In the genomic region with DNA sequence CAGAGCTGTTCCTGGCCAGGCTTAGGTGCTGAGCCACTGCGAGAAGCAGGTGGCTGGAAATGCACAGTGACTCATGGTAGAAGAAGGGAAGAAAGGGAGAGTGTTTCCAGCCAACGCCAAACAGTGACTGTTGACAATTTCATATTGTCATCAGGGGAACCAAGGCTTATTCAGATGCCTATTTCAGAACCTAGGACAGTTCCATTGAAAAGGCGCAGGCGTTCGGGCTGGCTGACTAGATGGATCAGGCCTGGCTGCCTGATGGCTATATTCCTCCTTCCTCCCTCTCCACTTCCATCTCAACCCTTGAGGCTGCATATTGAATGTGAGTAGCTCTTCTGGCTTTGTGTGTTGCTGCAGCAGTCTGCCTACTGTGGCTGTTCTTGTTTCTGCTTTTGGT, we compare ENCODE assay signal across 9 cellular contexts.
DNase-seq lines count a peak whose midpoint lies in the region; ATAC-seq and TF ChIP-seq lines count a peak whose summit lies in the region.
"Had no signal": no experiment of that assay in that cellular context is flagged by ENCODE, and none has a peak within 500 bp of the region (broad histone marks: within the 10 kb centered on the region; RNA-seq: fewer than 3 reads in every experiment).

No MANE protein-coding gene starts in this region.

- H3K4me3 ChIP-seq in breast epithelium (no peak overlapping the region), fibroblast of villous mesenchyme (ENCODE audit: low read depth, low read length) (no peak overlapping the region), stomach (no peak overlapping the region)
- H3K4me3 ChIP-seq: upper lobe of right lung had no signal

- no peaks in the 10 kb centered on the region for H3K9me3 Mint-ChIP-seq in MCF 10A (ENCODE audit: unreplicated experiment)

- intact Hi-C loops in MCF 10A (cut with micrococcal nuclease), result no loop called here
- intact Hi-C loops in breast epithelium (cut with DNase I; ENCODE audit: low total_unique reads), result no loop called here
- intact Hi-C loops in stomach (cut with DNase I; ENCODE audit: low total_unique reads), result no loop called here

- no peaks in the 10 kb centered on the region for H3K36me3 Mint-ChIP-seq in MCF 10A (ENCODE audit: insufficient read depth, unreplicated experiment)

- no peak for ATAC-seq in HG03108 (IDR thresholded peaks at IDR 0.05; ENCODE audit: unreplicated experiment)
- ATAC-seq: upper lobe of right lung had no signal

- H3K36me3 ChIP-seq in breast epithelium, result no peaks in the 10 kb centered on the region
- H3K36me3 ChIP-seq in stomach, result no peaks in the 10 kb centered on the region
- H3K36me3 ChIP-seq: upper lobe of right lung had no signal

- DNase-seq in MCF 10A (ENCODE audit: unreplicated experiment), result peak; percentile 63
- no peak for DNase-seq in breast epithelium (ENCODE audit: low spot score in 2 of 2)
- DNase-seq in SK-MEL-5 (ENCODE audit: low read depth, low spot score), result peak; percentile 9
- DNase-seq in fibroblast of villous mesenchyme (ENCODE audit: low read depth), result peak; percentile 23
- no peak for DNase-seq in stomach
- no peak for DNase-seq in erythroblast (lab: John Stamatoyannopoulos, UW)
- no peak for DNase-seq in NCI-H1930 (lab: John Stamatoyannopoulos, UW)
- DNase-seq: upper lobe of right lung had no signal

- no peak overlapping the region for H3K27ac Mint-ChIP-seq in MCF 10A (ENCODE audit: low read depth, unreplicated experiment)

- TF ChIP-seq CTCF in MCF 10A (IDR thresholded peaks at IDR 0.05; ENCODE audit: unreplicated experiment) (no peak), breast epithelium (IDR thresholded peaks at IDR 0.05) (no peak), fibroblast of villous mesenchyme (IDR thresholded peaks at IDR 0.05; ENCODE audit: insufficient read depth, low read depth, low read length) (no peak), stomach (IDR thresholded peaks at IDR 0.05) (no peak)

- CTCF ChIA-PET in MCF 10A (lab: Yijun Ruan, JAX), result interaction anchor here (0.6 kb wide), 1 partner anchor 63 kb away, joined by 3 read pairs; no protein-coding TSS in a partner anchor

- H3K27me3 ChIP-seq in breast epithelium (peaks cover 0 to 37% of the 10 kb centered on the region in 2 donors), stomach (no peaks in the 10 kb centered on the region)
- H3K27me3 ChIP-seq: upper lobe of right lung had no signal

- peaks cover 12% of the 10 kb centered on the region for H3K27me3 Mint-ChIP-seq in MCF 10A (ENCODE audit: insufficient read depth, unreplicated experiment)

- POLR2A ChIA-PET in MCF 10A (lab: Yijun Ruan, JAX), result no interaction called here

- no peak for TF ChIP-seq POLR2A in breast epithelium (IDR thresholded peaks at IDR 0.05)
- no peak for TF ChIP-seq POLR2A in stomach (IDR thresholded peaks at IDR 0.05)
- TF ChIP-seq POLR2A in erythroblast (IDR thresholded peaks at IDR 0.05; ENCODE audit: low read length), result no peak

- H3K9me3 ChIP-seq in breast epithelium (no peaks in the 10 kb centered on the region), stomach (no peaks in the 10 kb centered on the region)
- H3K9me3 ChIP-seq: upper lobe of right lung had no signal

- TF ChIP-seq EP300 in stomach (IDR thresholded peaks at IDR 0.05), result no peak

- no peak overlapping the region for H3K27ac ChIP-seq in breast epithelium
- H3K27ac ChIP-seq in stomach, result no peak overlapping the region
- H3K27ac ChIP-seq: upper lobe of right lung had no signal

- H3K4me3 Mint-ChIP-seq in MCF 10A (ENCODE audit: unreplicated experiment), result no peak overlapping the region

- in situ Hi-C loops in SK-MEL-5 (cut with HindIII; ENCODE audit: low pct_unique_long_range_greater_than_20kb, low sequenced_read_pairs), result no loop called here

- WGBS in stomach, 5 donors, result 22 to 47% (median 28%) methylated on average over 5 of the region's 5 CpGs

- no TSS peak for BruUV-seq in MCF 10A (replicated peaks; lab: Mats Ljungman, UMichigan)

- H3K4me1 Mint-ChIP-seq in MCF 10A (ENCODE audit: insufficient read depth, unreplicated experiment), result no peaks in the 10 kb centered on the region

- H3K4me1 ChIP-seq in breast epithelium (no peaks in the 10 kb centered on the region), stomach (no peaks in the 10 kb centered on the region)
- H3K4me1 ChIP-seq: upper lobe of right lung had no signal

Comparison
In these comparisons a context has a peak if more than half of its experiments do, and no peak if none do; other contexts are left out.
1. DNase-seq: peak in MCF 10A (single experiment), SK-MEL-5 (single experiment) and fibroblast of villous mesenchyme (single experiment); none in breast epithelium (0 of 2), stomach (single experiment), erythroblast (0 of 2) and NCI-H1930 (0 of 2).